In the genomic region with DNA sequence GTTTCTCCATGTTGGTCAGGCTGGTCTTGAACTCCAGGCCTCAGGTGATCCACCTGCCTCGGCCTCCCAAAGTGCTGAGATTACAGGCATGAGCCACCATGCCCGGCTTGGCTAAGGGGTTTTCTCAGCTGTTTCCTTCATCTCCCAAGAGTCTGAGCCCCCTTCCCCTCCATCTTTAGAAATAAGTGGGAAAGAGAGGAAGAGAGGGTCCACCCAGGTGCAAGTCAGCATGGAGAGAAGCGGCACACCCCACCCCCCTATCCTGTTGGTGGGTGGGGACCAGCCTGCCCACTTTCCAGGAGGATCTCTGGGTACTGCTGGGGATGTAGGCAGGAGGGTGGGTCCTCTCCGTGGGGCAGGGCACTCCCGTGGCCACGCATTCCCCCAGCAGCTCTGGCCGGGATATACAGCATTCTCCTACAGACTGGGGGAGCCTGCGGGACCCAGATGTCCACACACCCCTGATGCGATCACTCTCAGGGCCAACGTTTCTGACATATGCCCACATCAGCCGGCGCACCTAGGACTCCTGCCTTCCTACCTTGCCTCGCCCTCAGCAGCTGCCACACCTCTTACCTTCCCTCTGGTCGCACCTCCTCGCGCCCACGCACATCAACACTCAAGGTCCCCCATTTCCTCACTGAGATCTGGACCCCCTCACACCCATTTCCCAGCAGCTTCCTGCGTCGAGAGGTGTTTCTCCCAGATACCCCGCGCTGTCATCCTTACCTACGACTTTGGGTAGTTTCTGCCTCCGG, we compare ENCODE assay signal across 12 cellular contexts. TPM values are rescaled to one million over a fixed set of nuclear protein-coding genes. Genes with fewer than 3 reads are reported as not detected.
DNase-seq lines count a peak whose midpoint lies in the region; ATAC-seq, FAIRE-seq and TF ChIP-seq lines count a peak whose summit lies in the region.
"Had no signal": no experiment of that assay in that cellular context is flagged by ENCODE, and none has a peak within 500 bp of the region (broad histone marks: within the 10 kb centered on the region; RNA-seq: fewer than 3 reads in every experiment).

No MANE protein-coding gene starts in this region.

- no peak overlapping the region for H2AFZ ChIP-seq in H9 (ENCODE audit: low read length)
- H2AFZ ChIP-seq in GM12878 (ENCODE audit: control insufficient read depth, low read depth, low read length): 0 out of 2 replicates have a peak overlapping the region, but pooled peaks have one; percentile 47
- no peak overlapping the region for H2AFZ ChIP-seq in neural cell (ENCODE audit: low read depth, low read length)

- no peaks in the 10 kb centered on the region for H3K9me2 ChIP-seq in neural cell (ENCODE audit: insufficient read depth, low read length)

- no peaks in the 10 kb centered on the region for H3K79me1 ChIP-seq in H9 (ENCODE audit: insufficient read depth, low read depth, low read length, poor library complexity, severe bottlenecking)

- H3T11ph ChIP-seq in H9 (ENCODE audit: low read length): no peak overlapping the region

- CTCF ChIA-PET in CD8-positive, alpha-beta T cell (lab: Charles Lee): interaction anchor here (0.9 to 2.2 kb wide), 5 partner anchors 15 to 142 kb away, joined by 3 to 12 read pairs (median 4); no protein-coding TSS in a partner anchor
- CTCF ChIA-PET in GM12878 (lab: Yijun Ruan, JAX): interaction anchor here (1.0 kb wide), 1 partner anchor 28 kb away, joined by 3 read pairs; no protein-coding TSS in a partner anchor

- no peak for TF ChIP-seq CTCF in CD8-positive, alpha-beta T cell (IDR thresholded peaks at IDR 0.05)
- TF ChIP-seq CTCF in H9 (conservative IDR thresholded peaks at IDR 0.05): no peak
- no peak for TF ChIP-seq CTCF in GM12878 (IDR thresholded peaks at IDR 0.05 in 2 of 3, conservative IDR thresholded peaks at IDR 0.05 in 1 of 3; ENCODE audit: control insufficient read depth in 2 of 3, extremely low read depth in 1 of 3, insufficient read depth in 1 of 3, low read depth in 3 of 3, low read length in 3 of 3)
- no peak for TF ChIP-seq CTCF in neural cell (IDR thresholded peaks at IDR 0.05; ENCODE audit: poor library complexity, severe bottlenecking)

- no peak overlapping the region for H2BK5ac ChIP-seq in H9 (ENCODE audit: insufficient read length, low read length)

- H3K23ac ChIP-seq in H9 (ENCODE audit: insufficient read length, low read depth, low read length): no peak overlapping the region

- no peak overlapping the region for H2BK120ac ChIP-seq in H9 (ENCODE audit: low read depth, low read length, poor library complexity, severe bottlenecking)

- DNase-seq in CD8-positive, alpha-beta T cell: no peak
- DNase-seq in H9 (no peak), GM12878 (ENCODE audit: low read depth, low spot score) (no peak), KG1 (lab: John Stamatoyannopoulos, UW) (no peak), COLO829 (ENCODE audit: low spot score) (no peak), hippocampal formation (lab: John Stamatoyannopoulos, UW) (no peak), NCI-H187 treated with DMSO at 0.1 percent for 48 hours (lab: John Stamatoyannopoulos, UW) (no peak)
- DNase-seq: dermis blood vessel endothelial cell, NCI-H2171 treated with DMSO at 0.1 percent for 48 hours had no signal

- no peak for FAIRE-seq in GM12878 (lab: Jason Lieb, UNC)

- no peak overlapping the region for H2BK20ac ChIP-seq in H9 (ENCODE audit: low read depth, low read length, poor library complexity, severe bottlenecking)

- H2BK15ac ChIP-seq in H9 (ENCODE audit: low read depth, low read length): no peak overlapping the region

- in situ Hi-C loops in GM12878 (cut with MboI): no loop called here

- ATAC-seq in CD8-positive, alpha-beta T cell: peak; percentile 7
- no peak for ATAC-seq in GM12878

- H3K14ac ChIP-seq in H9 (ENCODE audit: insufficient read depth, low read length): no peak overlapping the region

- H3K9me3 Mint-ChIP-seq in CD8-positive, alpha-beta T cell: no peaks in the 10 kb centered on the region
- H3K9me3 Mint-ChIP-seq in H9: no peaks in the 10 kb centered on the region

- no peak overlapping the region for H4K91ac ChIP-seq in H9 (ENCODE audit: insufficient read length, low read depth, low read length)

- RAD21 ChIA-PET in GM12878 (lab: Charles Lee; ENCODE audit: unreplicated experiment): interaction anchor here (0.6 to 1.0 kb wide), 2 partner anchors 11 to 71 kb away, joined by 3 read pairs; no protein-coding TSS in a partner anchor

- SMC1A ChIA-PET in GM12878 (lab: Charles Lee; ENCODE audit: uncharacterized antibody, unreplicated experiment): interaction anchor here (1.0 kb wide), 1 partner anchor 10 kb away, joined by 3 read pairs; no protein-coding TSS in a partner anchor

- no peak overlapping the region for H3K18ac ChIP-seq in H9 (ENCODE audit: insufficient read length, low read depth, low read length)

- no peak overlapping the region for H3K4ac ChIP-seq in H9 (ENCODE audit: low read depth, low read length)

- H3K4me1 Mint-ChIP-seq in CD8-positive, alpha-beta T cell (ENCODE audit: low read depth): peaks cover 30% of the 10 kb centered on the region
- H3K4me1 Mint-ChIP-seq in H9: peaks cover 8 to 10% of the 10 kb centered on the region in 2 experiments

- H2AK5ac ChIP-seq in H9 (ENCODE audit: insufficient read length, low read length): no peak overlapping the region

- no peaks in the 10 kb centered on the region for H3K36me3 Mint-ChIP-seq in CD8-positive, alpha-beta T cell
- peaks cover 0 to 22% (median 6%) of the 10 kb centered on the region in 3 experiments; a peak in 3 of 7 replicates for H3K36me3 Mint-ChIP-seq in H9 (ENCODE audit: insufficient read depth in 1 of 3, low read depth in 3 of 3)

- POLR2A ChIA-PET in CD8-positive, alpha-beta T cell (lab: Charles Lee): interaction anchor here (1.0 to 2.7 kb wide), 4 partner anchors 11 to 140 kb away, joined by 3 to 20 read pairs (median 5); no protein-coding TSS in a partner anchor
- POLR2A ChIA-PET in GM12878 (lab: Charles Lee): no interaction called here

- H3K4me2 ChIP-seq in H9 (ENCODE audit: insufficient read depth, insufficient read length, low read length) (peak overlapping the region; percentile 20), GM12878 (ENCODE audit: control insufficient read depth, insufficient read depth) (peak overlapping the region; percentile 96), neural cell (ENCODE audit: low read length) (no peak overlapping the region)

- H3K27me3 ChIP-seq in CD8-positive, alpha-beta T cell (ENCODE audit: insufficient read depth, low read length): peaks cover 25% of the 10 kb centered on the region
- no peaks in the 10 kb centered on the region; the same call in 1 of the 2 replicates for H3K27me3 ChIP-seq in H9 (ENCODE audit: insufficient read depth, low read length)
- peaks cover 5 to 21% of the 10 kb centered on the region in 2 experiments for H3K27me3 ChIP-seq in GM12878 (replicated peaks in 1 of 2; ENCODE audit: control insufficient read depth in 2 of 2, insufficient read depth in 2 of 2, low read length in 1 of 2)
- H3K27me3 ChIP-seq in neural cell (ENCODE audit: insufficient read depth, low read depth, low read length): peaks cover 49% of the 10 kb centered on the region
- H3K27me3 ChIP-seq: ovary, SJSA1 had no signal

- H3K27ac Mint-ChIP-seq in CD8-positive, alpha-beta T cell: peak overlapping the region; percentile 41
- H3K27ac Mint-ChIP-seq in H9: peak overlapping the region in 1 of 3 experiments; percentile 6; a peak in 1 of 7 replicates

- H4K8ac ChIP-seq in H9 (replicated peaks; ENCODE audit: insufficient read length, low read depth, low read length): no peak overlapping the region

- H3K79me2 ChIP-seq in H9 (ENCODE audit: insufficient read depth, low read length) (no peaks in the 10 kb centered on the region), GM12878 (ENCODE audit: control insufficient read depth, insufficient read depth, low read length) (no peaks in the 10 kb centered on the region), neural cell (replicated peaks; ENCODE audit: insufficient read depth, low read length) (no peaks in the 10 kb centered on the region)

- no peak overlapping the region for H3K56ac ChIP-seq in H9 (ENCODE audit: insufficient read length, low read depth, low read length)

- H2BK12ac ChIP-seq in H9 (ENCODE audit: insufficient read length, low read depth, low read length): no peak overlapping the region

- intact Hi-C loops in CD8-positive, alpha-beta T cell (cut with DNase I, micrococcal nuclease): no loop called here
- intact Hi-C loops in GM12878 (cut with micrococcal nuclease; ENCODE audit: unreplicated experiment): no loop called here

- H3K4me3 Mint-ChIP-seq in CD8-positive, alpha-beta T cell: peak overlapping the region; percentile 83
- H3K4me3 Mint-ChIP-seq in H9: peak overlapping the region; percentile 34 to 71

- H3K27ac ChIP-seq in CD8-positive, alpha-beta T cell (ENCODE audit: low read depth, low read length): no peak overlapping the region
- H3K27ac ChIP-seq in H9 (ENCODE audit: insufficient read length, low read depth, low read length) (no peak overlapping the region), GM12878 (ENCODE audit: control insufficient read depth, insufficient read depth) (no peak overlapping the region), neural cell (ENCODE audit: low read length) (no peak overlapping the region)
- H3K27ac ChIP-seq: ovary, SJSA1 had no signal

- no CpG with 5 or more reads among the region's 23 CpGs for WGBS in H9 (ENCODE audit: extremely low coverage, insufficient read length, low lambda C conversion rate)
- WGBS in GM12878 (ENCODE audit: insufficient coverage, insufficient replicate concordance, low lambda C conversion rate, missing lambda C conversion rate): 37% methylated on average over 23 of the region's 23 CpGs

- BruUV-seq in GM12878 (replicated peaks; lab: Mats Ljungman, UMichigan): no TSS peak

- no peak overlapping the region for H3K9ac ChIP-seq in H9 (ENCODE audit: extremely low read depth, insufficient read length, low read length)
- H3K9ac ChIP-seq in GM12878 (ENCODE audit: control insufficient read depth, insufficient read depth, low read length): no peak overlapping the region
- no peak overlapping the region for H3K9ac ChIP-seq in neural cell (ENCODE audit: low read length)

- no peak overlapping the region for H4K5ac ChIP-seq in H9 (ENCODE audit: insufficient read length, low read depth, low read length)

- H3K9me3 ChIP-seq in CD8-positive, alpha-beta T cell (ENCODE audit: low read length): no peaks in the 10 kb centered on the region
- H3K9me3 ChIP-seq in H9 (ENCODE audit: control insufficient read depth, low read depth, low read length) (no peaks in the 10 kb centered on the region), GM12878 (replicated peaks; ENCODE audit: control insufficient read depth, insufficient read depth, low read length) (no peaks in the 10 kb centered on the region; the same call in 2 of the 3 replicates), neural cell (ENCODE audit: low read length) (no peaks in the 10 kb centered on the region)
- H3K9me3 ChIP-seq: ovary, SJSA1 had no signal

- TF ChIP-seq POLR2A in GM12878 (IDR thresholded peaks at IDR 0.05; ENCODE audit: low read depth, low read length): no peak

- H3K23me2 ChIP-seq in H9 (ENCODE audit: insufficient read length, low read depth, low read length, poor library complexity, severe bottlenecking): peaks cover 8% of the 10 kb centered on the region

- peaks cover 28% of the 10 kb centered on the region for H3K27me3 Mint-ChIP-seq in CD8-positive, alpha-beta T cell (ENCODE audit: low read depth)
- H3K27me3 Mint-ChIP-seq in H9 (ENCODE audit: low read depth): peaks cover 48% of the 10 kb centered on the region

- H3F3A ChIP-seq in neural cell (ENCODE audit: insufficient read depth, low read length, poor library complexity, severe bottlenecking): no peaks in the 10 kb centered on the region

- H4K20me1 ChIP-seq in H9 (ENCODE audit: control insufficient read depth, insufficient read depth, insufficient read length) (peaks cover 3% of the 10 kb centered on the region), GM12878 (ENCODE audit: control insufficient read depth, insufficient read depth) (no peaks in the 10 kb centered on the region; the same call in 1 of the 2 replicates), neural cell (ENCODE audit: insufficient read depth) (no peaks in the 10 kb centered on the region)

- H3K36me3 ChIP-seq in CD8-positive, alpha-beta T cell (ENCODE audit: insufficient read depth, low read length): no peaks in the 10 kb centered on the region
- H3K36me3 ChIP-seq in GM12878 (ENCODE audit: control insufficient read depth in 2 of 2, insufficient read depth in 2 of 2, low read length in 1 of 2): no peaks in the 10 kb centered on the region
- H3K36me3 ChIP-seq in neural cell (ENCODE audit: insufficient read depth, low read length): no peaks in the 10 kb centered on the region
- H3K36me3 ChIP-seq: ovary had no signal

- peaks cover 33% of the 10 kb centered on the region for H3K4me1 ChIP-seq in CD8-positive, alpha-beta T cell (ENCODE audit: insufficient read depth, low read length)
- H3K4me1 ChIP-seq in H9 (ENCODE audit: insufficient read depth, low read length) (no peaks in the 10 kb centered on the region), GM12878 (ENCODE audit: control insufficient read depth, insufficient read depth, low read length) (peaks cover 8% of the 10 kb centered on the region)
- H3K4me1 ChIP-seq: SJSA1 had no signal

- no peak for TF ChIP-seq EP300 in GM12878 (IDR thresholded peaks at IDR 0.05; ENCODE audit: borderline replicate concordance in 1 of 2, control insufficient read depth in 1 of 2, low read depth in 2 of 2, low read length in 2 of 2)
- no peak for TF ChIP-seq EP300 in neural cell (conservative IDR thresholded peaks at IDR 0.05; ENCODE audit: poor library complexity, severe bottlenecking)

- H3K4me3 ChIP-seq in CD8-positive, alpha-beta T cell (ENCODE audit: low read depth, low read length): peak overlapping the region; percentile 60
- peak overlapping the region; percentile 54; the same call in 1 of the 2 replicates for H3K4me3 ChIP-seq in GM12878
- H3K4me3 ChIP-seq in neural cell (ENCODE audit: low read length): peak overlapping the region; percentile 58
- H3K4me3 ChIP-seq: ovary, SJSA1 had no signal

- TF ChIP-seq RAD21 in GM12878 (IDR thresholded peaks at IDR 0.05; ENCODE audit: insufficient read depth, low read depth, low read length) (no peak), neural cell (conservative IDR thresholded peaks at IDR 0.05) (no peak)

RNA-seq across cellular contexts. Expression of a gene that starts 8.9 kb away (rescaled TPM):
- 1 to 10 TPM; 2.6 to 2.7 TPM for total RNA-seq in CD8-positive, alpha-beta T cell
- total RNA-seq in H9 (2021) (10.8 and 12.7 TPM in 2 replicates), GM12878 (2014; rRNA removed) (0.17 and 0.27 TPM in 2 replicates), GM12878 (2014; rRNA removed; fragmentation: Illumina TruSeq; extraction: Trizol) (not detected in 2 replicates), GM12878 (2021) (0.45 and 0.74 TPM in 2 replicates)
- total RNA-seq in GM12878 (2013; cell fraction: nucleolus; rRNA removed): 1.1 and 1.2 TPM in 2 replicates
- polyA plus RNA-seq in GM12878 (2011; ENCODE audit: low read depth): not detected
- polyA plus RNA-seq in GM12878 (2011; rRNA removed) (0.01 TPM in 1 of 2 replicates, not detected in the other), GM12878 (2014; fragmentation: Illumina TruSeq; extraction: Trizol) (not detected in 2 replicates), GM12878 (2014; fragmentation: Nextera tagmentation; extraction: Ambion mirVana) (not detected), GM12878 (2014; rRNA removed) (0.38 and 0.89 TPM in 2 replicates), GM12878 (2016; fragmentation: Nextera tagmentation; extraction: Ambion mirVana) (under 1 TPM in 1 of 2 experiments, not detected in 1; 0.09 TPM), neural cell (3.4 and 5.0 TPM in 2 replicates)
- 0.09 and 0.17 TPM in 2 replicates for polyA plus RNA-seq in GM12878 (2011; cell fraction: cytosol; rRNA removed)
- 0.58 and 0.73 TPM in 2 replicates for polyA plus RNA-seq in GM12878 (2011; cell fraction: nucleus; rRNA removed)
- polyA plus RNA-seq in GM12878 (2012): 0.20 and 0.27 TPM in 2 replicates
- polyA minus RNA-seq in GM12878 (2011; rRNA and poly(A)+ RNA removed): 0.10 TPM in 1 of 2 replicates, not detected in the other
- polyA minus RNA-seq in GM12878 (2011; cell fraction: cytosol; rRNA and poly(A)+ RNA removed): not detected in 2 replicates
- polyA minus RNA-seq in GM12878 (2011; cell fraction: nucleus; rRNA and poly(A)+ RNA removed): 0.29 TPM in 1 of 2 replicates, not detected in the other
- 1.9 and 2.9 TPM in 2 replicates for polyA minus RNA-seq in neural cell

RNA-seq across cellular contexts. Expression of a gene that starts 34.7 kb away (rescaled TPM):
- 1 to 10 TPM; 1.9 to 2.1 TPM for total RNA-seq in CD8-positive, alpha-beta T cell
- total RNA-seq in H9 (2021): 29.8 and 34.3 TPM in 2 replicates
- total RNA-seq in GM12878 (2013; cell fraction: nucleolus; rRNA removed): 13.4 and 18.4 TPM in 2 replicates
- total RNA-seq in GM12878 (2014; rRNA removed): 8.0 and 8.6 TPM in 2 replicates
- 3.7 and 4.0 TPM in 2 replicates for total RNA-seq in GM12878 (2014; rRNA removed; fragmentation: Illumina TruSeq; extraction: Trizol)
- total RNA-seq in GM12878 (2021): 8.3 and 9.3 TPM in 2 replicates
- 1.3 TPM for polyA plus RNA-seq in GM12878 (2011; ENCODE audit: low read depth)
- 2.9 and 4.4 TPM in 2 replicates for polyA plus RNA-seq in GM12878 (2011; rRNA removed)
- polyA plus RNA-seq in GM12878 (2011; cell fraction: cytosol; rRNA removed): 5.6 and 8.6 TPM in 2 replicates
- 5.9 and 7.3 TPM in 2 replicates for polyA plus RNA-seq in GM12878 (2011; cell fraction: nucleus; rRNA removed)
- 2.4 and 4.1 TPM in 2 replicates for polyA plus RNA-seq in GM12878 (2012)
- 1.6 and 3.0 TPM in 2 replicates for polyA plus RNA-seq in GM12878 (2014; fragmentation: Illumina TruSeq; extraction: Trizol)
- polyA plus RNA-seq in GM12878 (2014; fragmentation: Nextera tagmentation; extraction: Ambion mirVana): under 1 TPM; 0.37 to 0.73 TPM
- polyA plus RNA-seq in GM12878 (2014; rRNA removed): 7.0 and 7.4 TPM in 2 replicates
- polyA plus RNA-seq in GM12878 (2016; fragmentation: Nextera tagmentation; extraction: Ambion mirVana): 1 to 10 TPM; 5.8 to 6.2 TPM
- polyA minus RNA-seq in GM12878 (2011; rRNA and poly(A)+ RNA removed): 4.2 and 8.0 TPM in 2 replicates
- polyA minus RNA-seq in GM12878 (2011; cell fraction: cytosol; rRNA and poly(A)+ RNA removed): 3.4 and 3.5 TPM in 2 replicates
- 2.3 and 4.3 TPM in 2 replicates for polyA minus RNA-seq in GM12878 (2011; cell fraction: nucleus; rRNA and poly(A)+ RNA removed)
- polyA plus RNA-seq in neural cell: 75.6 and 79.5 TPM in 2 replicates
- 77.1 and 90.8 TPM in 2 replicates for polyA minus RNA-seq in neural cell
